Comparison of ENCODE assay signal across 1 cellular context in the genomic region with DNA sequence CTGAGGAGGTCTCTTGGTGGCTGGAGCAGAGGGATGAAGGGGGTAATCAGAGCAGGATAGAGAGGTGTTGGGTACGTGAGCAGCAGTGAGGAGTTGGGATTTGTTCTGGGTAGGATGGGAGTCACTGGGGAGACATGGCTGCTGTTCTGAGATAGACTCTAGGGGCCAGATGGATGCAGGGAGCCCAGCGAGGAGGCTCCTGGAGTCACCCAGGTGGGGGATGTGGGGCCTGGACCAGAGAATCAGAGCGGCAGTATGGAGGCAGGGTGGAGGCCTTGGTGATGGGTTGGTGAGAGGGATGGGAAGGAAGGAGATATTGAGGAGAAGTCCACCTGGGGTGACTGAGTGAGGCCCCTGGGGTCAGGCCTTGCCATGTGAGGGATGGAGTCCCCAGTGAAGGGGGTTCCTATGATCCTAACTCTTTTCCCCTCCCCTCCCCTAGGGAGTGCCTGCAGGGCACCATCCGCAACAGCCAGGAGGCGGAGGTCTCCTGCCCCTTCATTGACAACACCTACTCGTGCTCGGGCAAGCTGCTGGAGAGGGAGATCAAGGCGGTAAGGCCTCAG.
TF ChIP-seq lines count a peak whose summit lies in the region.

No MANE protein-coding gene starts in this region.

TF ChIP-seq in HepG2, 621 proteins besides CTCF, POLR2A, EP300 and RAD21:
- TF ChIP-seq ZNF879 (CRISPR knock-in tag; IDR thresholded peaks at IDR 0.05) (no peak), ZFYVE20 (CRISPR knock-in tag; IDR thresholded peaks at IDR 0.05; ENCODE audit: borderline replicate concordance, low read depth) (no peak), HNRNPH1 (optimal IDR thresholded peaks at IDR 0.05; ENCODE audit: low read depth, low read length) (peak; percentile 28), HES4 (CRISPR knock-in tag; IDR thresholded peaks at IDR 0.05; ENCODE audit: borderline replicate concordance) (peak; percentile 41; the same call in 1 of the 2 replicates), POLR2G (IDR thresholded peaks at IDR 0.05; ENCODE audit: low read depth, low read length) (0 out of 2 replicates have a peak, but pooled peaks have one; percentile 46), RBM39 (IDR thresholded peaks at IDR 0.05; ENCODE audit: low read depth, low read length, poor library complexity, severe bottlenecking) (peak; percentile 38), HIVEP1 (CRISPR knock-in tag; IDR thresholded peaks at IDR 0.05) (no peak)
- TF ChIP-seq, protein P1, sequence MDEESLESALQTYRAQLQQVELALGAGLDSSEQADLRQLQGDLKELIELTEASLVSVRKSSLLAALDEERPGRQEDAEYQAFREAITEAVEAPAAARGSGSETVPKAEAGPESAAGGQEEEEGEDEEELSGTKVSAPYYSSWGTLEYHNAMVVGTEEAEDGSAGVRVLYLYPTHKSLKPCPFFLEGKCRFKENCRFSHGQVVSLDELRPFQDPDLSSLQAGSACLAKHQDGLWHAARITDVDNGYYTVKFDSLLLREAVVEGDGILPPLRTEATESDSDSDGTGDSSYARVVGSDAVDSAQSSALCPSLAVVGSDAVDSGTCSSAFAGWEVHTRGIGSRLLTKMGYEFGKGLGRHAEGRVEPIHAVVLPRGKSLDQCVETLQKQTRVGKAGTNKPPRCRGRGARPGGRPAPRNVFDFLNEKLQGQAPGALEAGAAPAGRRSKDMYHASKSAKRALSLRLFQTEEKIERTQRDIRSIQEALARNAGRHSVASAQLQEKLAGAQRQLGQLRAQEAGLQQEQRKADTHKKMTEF (CRISPR knock-in tag; IDR thresholded peaks at IDR 0.05): no peak
- TF ChIP-seq, protein P2, sequence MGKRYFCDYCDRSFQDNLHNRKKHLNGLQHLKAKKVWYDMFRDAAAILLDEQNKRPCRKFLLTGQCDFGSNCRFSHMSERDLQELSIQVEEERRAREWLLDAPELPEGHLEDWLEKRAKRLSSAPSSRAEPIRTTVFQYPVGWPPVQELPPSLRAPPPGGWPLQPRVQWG (CRISPR knock-in tag; IDR thresholded peaks at IDR 0.05; ENCODE audit: borderline replicate concordance, low read depth): 0 out of 2 replicates have a peak, but pooled peaks have one; percentile 43
- TF ChIP-seq, protein P3, sequence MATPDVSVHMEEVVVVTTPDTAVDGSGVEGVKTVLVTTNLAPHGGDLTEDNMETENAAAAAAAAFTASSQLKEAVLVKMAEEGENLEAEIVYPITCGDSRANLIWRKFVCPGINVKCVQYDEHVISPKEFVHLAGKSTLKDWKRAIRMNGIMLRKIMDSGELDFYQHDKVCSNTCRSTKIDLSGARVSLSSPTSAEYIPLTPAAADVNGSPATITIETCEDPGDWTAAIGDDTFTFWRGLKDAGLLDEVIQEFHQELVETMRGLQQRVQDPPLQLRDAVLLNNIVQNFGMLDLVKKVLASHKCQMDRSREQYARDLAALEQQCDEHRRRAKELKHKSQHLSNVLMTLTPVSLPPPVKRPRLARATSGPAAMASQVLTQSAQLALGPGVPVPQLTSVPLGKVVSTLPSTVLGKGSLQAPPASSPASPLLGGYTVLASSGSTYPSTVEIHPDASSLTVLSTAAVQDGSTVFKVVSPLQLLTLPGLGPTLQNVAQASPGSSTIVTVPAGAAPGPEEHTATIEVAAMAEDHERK (CRISPR knock-in tag; IDR thresholded peaks at IDR 0.05; ENCODE audit: low read depth): no peak
- TF ChIP-seq, protein P4, sequence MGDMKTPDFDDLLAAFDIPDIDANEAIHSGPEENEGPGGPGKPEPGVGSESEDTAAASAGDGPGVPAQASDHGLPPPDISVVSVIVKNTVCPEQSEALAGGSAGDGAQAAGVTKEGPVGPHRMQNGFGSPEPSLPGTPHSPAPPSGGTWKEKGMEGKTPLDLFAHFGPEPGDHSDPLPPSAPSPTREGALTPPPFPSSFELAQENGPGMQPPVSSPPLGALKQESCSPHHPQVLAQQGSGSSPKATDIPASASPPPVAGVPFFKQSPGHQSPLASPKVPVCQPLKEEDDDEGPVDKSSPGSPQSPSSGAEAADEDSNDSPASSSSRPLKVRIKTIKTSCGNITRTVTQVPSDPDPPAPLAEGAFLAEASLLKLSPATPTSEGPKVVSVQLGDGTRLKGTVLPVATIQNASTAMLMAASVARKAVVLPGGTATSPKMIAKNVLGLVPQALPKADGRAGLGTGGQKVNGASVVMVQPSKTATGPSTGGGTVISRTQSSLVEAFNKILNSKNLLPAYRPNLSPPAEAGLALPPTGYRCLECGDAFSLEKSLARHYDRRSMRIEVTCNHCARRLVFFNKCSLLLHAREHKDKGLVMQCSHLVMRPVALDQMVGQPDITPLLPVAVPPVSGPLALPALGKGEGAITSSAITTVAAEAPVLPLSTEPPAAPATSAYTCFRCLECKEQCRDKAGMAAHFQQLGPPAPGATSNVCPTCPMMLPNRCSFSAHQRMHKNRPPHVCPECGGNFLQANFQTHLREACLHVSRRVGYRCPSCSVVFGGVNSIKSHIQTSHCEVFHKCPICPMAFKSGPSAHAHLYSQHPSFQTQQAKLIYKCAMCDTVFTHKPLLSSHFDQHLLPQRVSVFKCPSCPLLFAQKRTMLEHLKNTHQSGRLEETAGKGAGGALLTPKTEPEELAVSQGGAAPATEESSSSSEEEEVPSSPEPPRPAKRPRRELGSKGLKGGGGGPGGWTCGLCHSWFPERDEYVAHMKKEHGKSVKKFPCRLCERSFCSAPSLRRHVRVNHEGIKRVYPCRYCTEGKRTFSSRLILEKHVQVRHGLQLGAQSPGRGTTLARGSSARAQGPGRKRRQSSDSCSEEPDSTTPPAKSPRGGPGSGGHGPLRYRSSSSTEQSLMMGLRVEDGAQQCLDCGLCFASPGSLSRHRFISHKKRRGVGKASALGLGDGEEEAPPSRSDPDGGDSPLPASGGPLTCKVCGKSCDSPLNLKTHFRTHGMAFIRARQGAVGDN (CRISPR knock-in tag; IDR thresholded peaks at IDR 0.05): 0 out of 2 replicates have a peak, but pooled peaks have one; percentile 8
